ENCODE assay signal across 12 cellular contexts in genomic region chr21:42236693-42237092, GRCh38. TPM values are rescaled to one million over a fixed set of nuclear protein-coding genes. Genes with fewer than 3 reads are reported as not detected.
DNase-seq lines count a peak whose midpoint lies in the region; ATAC-seq and TF ChIP-seq lines count a peak whose summit lies in the region.
"Had no signal": no experiment of that assay in that cellular context is flagged by ENCODE, and none has a peak within 500 bp of the region (broad histone marks: within the 10 kb centered on the region; RNA-seq: fewer than 3 reads in every experiment).

No MANE protein-coding gene starts in this region.

- intact Hi-C loops in activated B cell treated with CpG ODN at 0.5 μM for 24 hours (cut with micrococcal nuclease) (no loop called here), Calu3 (cut with micrococcal nuclease; ENCODE audit: unreplicated experiment) (no loop called here)

- POLR2A ChIA-PET in activated B cell treated with CpG ODN at 0.5 μM for 24 hours (lab: Charles Lee) = no interaction called here

- H3K4me1 Mint-ChIP-seq in stimulated activated naive CD8-positive, alpha-beta T cell treated with anti-CD3 and anti-CD28 coated beads, Interleukin-15, Interleukin-2, amounts not matched to agents 100 ng/mL and 50 ng/mL, for 24 hours (ENCODE audit: low read depth) = peaks cover 73% of the 10 kb centered on the region
- peaks cover 73% of the 10 kb centered on the region for H3K4me1 Mint-ChIP-seq in activated B cell treated with CpG ODN at 0.5 μM for 24 hours
- peaks cover 55% of the 10 kb centered on the region for H3K4me1 Mint-ChIP-seq in memory B cell
- H3K4me1 Mint-ChIP-seq in Calu3 (ENCODE audit: low read depth, unreplicated experiment) = peaks cover 8% of the 10 kb centered on the region

- H3K4me3 Mint-ChIP-seq in stimulated activated naive CD8-positive, alpha-beta T cell treated with anti-CD3 and anti-CD28 coated beads, Interleukin-15, Interleukin-2, amounts not matched to agents 100 ng/mL and 50 ng/mL, for 24 hours = peak overlapping the region; percentile 39
- no peak overlapping the region for H3K4me3 Mint-ChIP-seq in activated B cell treated with CpG ODN at 0.5 μM for 24 hours
- no peak overlapping the region for H3K4me3 Mint-ChIP-seq in memory B cell
- H3K4me3 Mint-ChIP-seq in Calu3 (ENCODE audit: low read depth, unreplicated experiment) = no peak overlapping the region

- CTCF ChIA-PET in activated B cell treated with CpG ODN at 0.5 μM for 24 hours (lab: Charles Lee) (interaction anchor here (2.8 kb wide), 1 partner anchor 22 kb away, joined by 18 read pairs; no protein-coding TSS in a partner anchor), Calu3 (lab: Charles Lee) (no interaction called here)

- BruUV-seq in Calu3 (replicated peaks; lab: Mats Ljungman, UMichigan) = no TSS peak

- peak overlapping the region; percentile 37 for H3K27ac Mint-ChIP-seq in stimulated activated naive CD8-positive, alpha-beta T cell treated with anti-CD3 and anti-CD28 coated beads, Interleukin-15, Interleukin-2, amounts not matched to agents 100 ng/mL and 50 ng/mL, for 24 hours
- H3K27ac Mint-ChIP-seq in activated B cell treated with CpG ODN at 0.5 μM for 24 hours = peak overlapping the region; percentile 21
- peak overlapping the region; percentile 99 for H3K27ac Mint-ChIP-seq in memory B cell
- no peak overlapping the region for H3K27ac Mint-ChIP-seq in Calu3 (ENCODE audit: unreplicated experiment)

- no peak for ATAC-seq in stimulated activated naive CD8-positive, alpha-beta T cell treated with anti-CD3 and anti-CD28 coated beads, Interleukin-15, Interleukin-2, amounts not matched to agents 100 U/mL and 50 U/mL, for 24 hours
- ATAC-seq in activated B cell treated with CpG ODN at 0.5 μM for 24 hours (ENCODE audit: low read depth) (no peak), memory B cell (ENCODE audit: low read depth) (no peak)
- ATAC-seq: lower lobe of right lung had no signal

- no peak for TF ChIP-seq CTCF in activated B cell treated with CpG ODN at 0.5 μM for 24 hours (IDR thresholded peaks at IDR 0.05)
- TF ChIP-seq CTCF in Calu3 (IDR thresholded peaks at IDR 0.05; ENCODE audit: unreplicated experiment) = no peak

- no peak for DNase-seq in stimulated activated naive CD8-positive, alpha-beta T cell treated with anti-CD3 and anti-CD28 coated beads, Interleukin-15, Interleukin-2, amounts not matched to agents 100 U/mL and 50 U/mL, for 24 hours
- DNase-seq in activated B cell treated with CpG ODN at 0.5 μM for 24 hours = no peak
- no peak for DNase-seq in memory B cell (ENCODE audit: low spot score in 2 of 2)
- DNase-seq in COR-L47 (lab: John Stamatoyannopoulos, UW) = no peak
- DNase-seq in HK-2 (ENCODE audit: unreplicated experiment) = no peak
- DNase-seq in Calu3 = no peak
- DNase-seq in midbrain (lab: John Stamatoyannopoulos, UW) = no peak
- DNase-seq: GDM1, KBM-7, lower lobe of right lung, NCI-H2081 treated with DMSO at 0.1 percent for 48 hours had no signal

- no peaks in the 10 kb centered on the region for H3K27me3 Mint-ChIP-seq in stimulated activated naive CD8-positive, alpha-beta T cell treated with anti-CD3 and anti-CD28 coated beads, Interleukin-15, Interleukin-2, amounts not matched to agents 100 ng/mL and 50 ng/mL, for 24 hours
- H3K27me3 Mint-ChIP-seq in activated B cell treated with CpG ODN at 0.5 μM for 24 hours (no peaks in the 10 kb centered on the region), memory B cell (no peaks in the 10 kb centered on the region), Calu3 (ENCODE audit: unreplicated experiment) (peaks cover 25% of the 10 kb centered on the region)

- no peaks in the 10 kb centered on the region for H3K36me3 Mint-ChIP-seq in stimulated activated naive CD8-positive, alpha-beta T cell treated with anti-CD3 and anti-CD28 coated beads, Interleukin-15, Interleukin-2, amounts not matched to agents 100 ng/mL and 50 ng/mL, for 24 hours (ENCODE audit: low read depth)
- H3K36me3 Mint-ChIP-seq in activated B cell treated with CpG ODN at 0.5 μM for 24 hours (ENCODE audit: low read depth) (no peaks in the 10 kb centered on the region), memory B cell (no peaks in the 10 kb centered on the region), Calu3 (ENCODE audit: insufficient read depth, unreplicated experiment) (no peaks in the 10 kb centered on the region)

- H3K9me3 Mint-ChIP-seq in stimulated activated naive CD8-positive, alpha-beta T cell treated with anti-CD3 and anti-CD28 coated beads, Interleukin-15, Interleukin-2, amounts not matched to agents 100 ng/mL and 50 ng/mL, for 24 hours = no peaks in the 10 kb centered on the region
- H3K9me3 Mint-ChIP-seq in activated B cell treated with CpG ODN at 0.5 μM for 24 hours (no peaks in the 10 kb centered on the region), memory B cell (no peaks in the 10 kb centered on the region), Calu3 (ENCODE audit: low read depth, unreplicated experiment) (no peaks in the 10 kb centered on the region)

RNA-seq across cellular contexts. Expression of gene ABCG1, which starts 17.8 kb away (rescaled TPM):
- total RNA-seq in activated B cell treated with CpG ODN at 0.5 μM for 24 hours (2.3 and 3.4 TPM in 2 replicates), Calu3 (2022) (0.19 and 0.29 TPM in 2 replicates)
